In genomic region chr6:141483561-141484061, GRCh38 we compare ENCODE assay signal across 2 cellular contexts.
TF ChIP-seq lines count a peak whose summit lies in the region.

No MANE protein-coding gene starts in this region.

TF ChIP-seq in IMR-90, 13 proteins besides CTCF, POLR2A, EP300 and RAD21 (continued from another document):
- TF ChIP-seq USF2 (IDR thresholded peaks at IDR 0.05; ENCODE audit: low read depth, low read length) (no peak), MAFK (IDR thresholded peaks at IDR 0.05; ENCODE audit: low read depth, low read length) (0 out of 2 replicates have a peak, but pooled peaks have one; percentile 19), RCOR1 (IDR thresholded peaks at IDR 0.05; ENCODE audit: insufficient replicate concordance, low read length) (no peak), CHD1 (IDR thresholded peaks at IDR 0.05; ENCODE audit: low read depth, low read length) (no peak), BHLHE40 (IDR thresholded peaks at IDR 0.05; ENCODE audit: low read depth, low read length) (0 out of 2 replicates have a peak, but pooled peaks have one; percentile 37), FOS (IDR thresholded peaks at IDR 0.05; ENCODE audit: low read depth, low read length) (peak; percentile 53; the same call in 1 of the 2 replicates), MAZ (IDR thresholded peaks at IDR 0.05; ENCODE audit: borderline replicate concordance, low read depth, low read length) (no peak), SMC3 (IDR thresholded peaks at IDR 0.05; ENCODE audit: low read depth, low read length) (no peak), RFX5 (IDR thresholded peaks at IDR 0.05; ENCODE audit: low read depth, low read length) (no peak), CEBPB (IDR thresholded peaks at IDR 0.05; ENCODE audit: low read depth, low read length) (no peak)

TF ChIP-seq in SK-N-SH, 30 proteins besides CTCF, POLR2A, EP300 and RAD21 (continued from another document):
- 0 out of 2 replicates have a peak, but pooled peaks have one; percentile 46 for TF ChIP-seq ZBTB33 (IDR thresholded peaks at IDR 0.05; ENCODE audit: borderline replicate concordance, low read depth)
- TF ChIP-seq MEF2A (IDR thresholded peaks at IDR 0.05; ENCODE audit: borderline replicate concordance, low read depth): peak; percentile 99
- TF ChIP-seq NRF1 (IDR thresholded peaks at IDR 0.05; ENCODE audit: low read depth, low read length): no peak
- TF ChIP-seq TEAD4 (IDR thresholded peaks at IDR 0.05; ENCODE audit: borderline replicate concordance, insufficient read depth): peak; percentile 74; the same call in 1 of the 2 replicates
- TF ChIP-seq FOXJ3 (CRISPR knock-in tag; IDR thresholded peaks at IDR 0.05): no peak
- peak; percentile 75 for TF ChIP-seq FOSL2 (IDR thresholded peaks at IDR 0.05; ENCODE audit: borderline replicate concordance, low read depth)
- TF ChIP-seq RXRA (IDR thresholded peaks at IDR 0.05; ENCODE audit: borderline replicate concordance, low read depth): 0 out of 2 replicates have a peak, but pooled peaks have one; percentile 37
- TF ChIP-seq EZH2phosphoT487 (IDR thresholded peaks at IDR 0.05; ENCODE audit: borderline replicate concordance, low read depth): no peak
- TF ChIP-seq REST (IDR thresholded peaks at IDR 0.05; ENCODE audit: low read depth, low read length): no peak
- TF ChIP-seq NFIC (IDR thresholded peaks at IDR 0.05; ENCODE audit: borderline replicate concordance): peak; percentile 97
- no peak for TF ChIP-seq SIN3A (IDR thresholded peaks at IDR 0.05; ENCODE audit: borderline replicate concordance, low read depth, low read length)
- no peak for TF ChIP-seq RCOR1 (IDR thresholded peaks at IDR 0.05; ENCODE audit: low read length)
- no peak for TF ChIP-seq RFX5 (IDR thresholded peaks at IDR 0.05; ENCODE audit: low read length)
- TF ChIP-seq GABPA (IDR thresholded peaks at IDR 0.05; ENCODE audit: low read depth): 0 out of 2 replicates have a peak, but pooled peaks have one; percentile 20
- no peak for TF ChIP-seq GATA2 (CRISPR knock-in tag; IDR thresholded peaks at IDR 0.05)
- no peak for TF ChIP-seq USF2 (IDR thresholded peaks at IDR 0.05; ENCODE audit: borderline replicate concordance, low read depth, low read length)
- no peak; the same call in 1 of the 2 replicates for TF ChIP-seq YY1 (IDR thresholded peaks at IDR 0.05; ENCODE audit: low read depth)
- no peak for TF ChIP-seq SMC3 (IDR thresholded peaks at IDR 0.05; ENCODE audit: low read depth, low read length)
- TF ChIP-seq CHD2 (IDR thresholded peaks at IDR 0.05; ENCODE audit: low read length, partially characterized antibody): no peak
- peak; percentile 67; the same call in 1 of the 2 replicates for TF ChIP-seq POLR2AphosphoS5 (IDR thresholded peaks at IDR 0.05; ENCODE audit: low read depth, low read length)
- peak; percentile 53; the same call in 1 of the 2 replicates for TF ChIP-seq ELF1 (IDR thresholded peaks at IDR 0.05)
- no peak for TF ChIP-seq TAF1 (IDR thresholded peaks at IDR 0.05; ENCODE audit: borderline replicate concordance, low read depth, low read length)
- TF ChIP-seq TCF12 (IDR thresholded peaks at IDR 0.05): peak; percentile 84
- TF ChIP-seq PBX3 (IDR thresholded peaks at IDR 0.05): peak; percentile 87
TF ChIP-seq in SK-N-SH: peak in this region for 14.
